Comparison of ENCODE assay signal across 8 cellular contexts in genomic region chr19:35628565-35629331, GRCh38. TPM values are rescaled to one million over a fixed set of nuclear protein-coding genes. Genes with fewer than 3 reads are reported as not detected.
DNase-seq lines count a peak whose midpoint lies in the region; ATAC-seq and TF ChIP-seq lines count a peak whose summit lies in the region.

RBM42 (plus strand) TSS chr19:35629036; CDS start chr19:35629154, 118 bp downstream.

- ATAC-seq in GM18870 (IDR thresholded peaks at IDR 0.05; ENCODE audit: unreplicated experiment) (peak; percentile 93), HG03135 (IDR thresholded peaks at IDR 0.05; ENCODE audit: unreplicated experiment) (peak; percentile 96)

- TF ChIP-seq POLR2A in breast epithelium (IDR thresholded peaks at IDR 0.05), result peak; percentile 80

- H3K4me1 ChIP-seq in ACC112 (ENCODE audit: control insufficient read depth, insufficient read depth, low read length, unreplicated experiment) (no peaks in the 10 kb centered on the region), breast epithelium (peaks cover 5 to 7% of the 10 kb centered on the region in 2 donors), skeletal muscle tissue (ENCODE audit: control insufficient read depth in 3 of 3, insufficient read depth in 3 of 3, low read length in 3 of 3) (peaks cover 6 to 15% (median 14%) of the 10 kb centered on the region in 3 donors)

- H3K4me3 ChIP-seq in ACC112 (ENCODE audit: low read depth, low read length), result peak within 1 kb of the TSS; percentile 95
- H3K4me3 ChIP-seq in breast epithelium, result peak within 1 kb of the TSS; percentile 72 to 90 (median 82)
- peak within 1 kb of the TSS; percentile 88 for H3K4me3 ChIP-seq in iPS-18c (ENCODE audit: insufficient read depth, low read depth, low read length)
- H3K4me3 ChIP-seq in skeletal muscle tissue (ENCODE audit: low read length in 3 of 3), result peak within 1 kb of the TSS; percentile 94 to 97 (median 96)

- peak within 1 kb of the TSS; percentile 71 for H2AFZ ChIP-seq in ACC112 (ENCODE audit: low read length, unreplicated experiment)

- DNase-seq in NCI-H2196 treated with DMSO at 0.1 percent for 48 hours (lab: John Stamatoyannopoulos, UW; ENCODE audit: unreplicated experiment), result peak; percentile 96
- DNase-seq in breast epithelium (ENCODE audit: low spot score in 2 of 2), result peak; percentile 97 to 99

- H3K36me3 ChIP-seq in ACC112 (ENCODE audit: insufficient read depth, low read length) (no peaks in the 10 kb centered on the region), breast epithelium (peaks cover 6% of the 10 kb centered on the region), skeletal muscle tissue (ENCODE audit: control insufficient read depth in 3 of 3, insufficient read depth in 3 of 3, low read length in 3 of 3) (peaks cover 32 to 35% (median 32%) of the 10 kb centered on the region in 3 donors)

- H3K27me3 ChIP-seq in ACC112 (ENCODE audit: insufficient read depth, low read length), result no peaks in the 10 kb centered on the region
- no peaks in the 10 kb centered on the region for H3K27me3 ChIP-seq in breast epithelium
- no peaks in the 10 kb centered on the region for H3K27me3 ChIP-seq in skeletal muscle tissue (ENCODE audit: control insufficient read depth in 3 of 3, insufficient read depth in 3 of 3, low read length in 3 of 3)

- H3K9me3 ChIP-seq in breast epithelium (no peaks in the 10 kb centered on the region), iPS-18c (ENCODE audit: control insufficient read depth, insufficient read depth, low read length) (no peaks in the 10 kb centered on the region), skeletal muscle tissue (ENCODE audit: control insufficient read depth in 3 of 3, low read length in 3 of 3) (no peaks in the 10 kb centered on the region)

- peak within 1 kb of the TSS; percentile 96 to 98 (median 97) for H3K9ac ChIP-seq in skeletal muscle tissue (ENCODE audit: low read depth in 1 of 3, low read length in 3 of 3)

- TF ChIP-seq CTCF in VCaP (conservative IDR thresholded peaks at IDR 0.05) (no peak), breast epithelium (IDR thresholded peaks at IDR 0.05) (peak in 1 of 3 donors; percentile 18)

- intact Hi-C loops in breast epithelium (cut with DNase I; ENCODE audit: low total_unique reads), result no loop called here

- H3K27ac ChIP-seq in ACC112 (ENCODE audit: low read depth, low read length) (peak within 1 kb of the TSS; percentile 67), VCaP (peak within 1 kb of the TSS; percentile 80), breast epithelium (peak within 1 kb of the TSS; percentile 86 to 88), skeletal muscle tissue (ENCODE audit: low read depth, low read length) (peak within 1 kb of the TSS; percentile 88)

- peaks cover 8% of the 10 kb centered on the region for H3K79me2 ChIP-seq in ACC112 (ENCODE audit: control insufficient read depth, insufficient read depth, low read length, unreplicated experiment)

RNA-seq across cellular contexts. Expression of gene RBM42, which starts in this region (rescaled TPM):
- total RNA-seq in breast epithelium (10 to 100 TPM; 44.6 to 51.4 (median 44.6) TPM), skeletal muscle tissue (20.9 TPM)

Comparison
In these comparisons a context has a peak if more than half of its experiments do, and no peak if none do; other contexts are left out.
1. Peak in every context shown above with its lines: DNase-seq, ATAC-seq, H3K4me3 ChIP-seq and H3K27ac ChIP-seq.